17 cellular contexts compared by ENCODE assay signal in genomic region chr6:99736302-99736701, GRCh38.
DNase-seq lines count a peak whose midpoint lies in the region; ATAC-seq, FAIRE-seq and TF ChIP-seq lines count a peak whose summit lies in the region.
"Had no signal": no experiment of that assay in that cellular context is flagged by ENCODE, and none has a peak within 500 bp of the region (broad histone marks: within the 10 kb centered on the region; RNA-seq: fewer than 3 reads in every experiment).

No MANE protein-coding gene starts in this region.

- no peak overlapping the region for H3K4me3 Mint-ChIP-seq in Calu3 (ENCODE audit: low read depth, unreplicated experiment)
- H3K4me3 Mint-ChIP-seq: activated CD4-positive, alpha-beta T cell treated with anti-CD3 and anti-CD28 coated beads for 36 hours; T-helper 17 cell had no signal

- H3K9me3 ChIP-seq in right cardiac atrium (ENCODE audit: control insufficient read depth, low read length), result no peaks in the 10 kb centered on the region
- H3K9me3 ChIP-seq: MG63, right atrium auricular region had no signal

- TF ChIP-seq CTCF in Calu3 (IDR thresholded peaks at IDR 0.05; ENCODE audit: unreplicated experiment) (no peak), GM12865 (IDR thresholded peaks at IDR 0.05; ENCODE audit: insufficient read depth, low read depth, low read length, missing control alignments) (no peak)

- no peak overlapping the region for H3K4me3 ChIP-seq in GM12865 (ENCODE audit: low read depth, low read length)
- no peak overlapping the region for H3K4me3 ChIP-seq in right cardiac atrium (ENCODE audit: low read length)
- no peak overlapping the region for H3K4me3 ChIP-seq in H7 (ENCODE audit: insufficient read depth, low read depth, low read length)
- H3K4me3 ChIP-seq: dorsolateral prefrontal cortex, hepatocyte, MG63, right atrium auricular region had no signal

- 51% methylated on average over 1 of the region's 1 CpG for WGBS in right cardiac atrium

- no peaks in the 10 kb centered on the region for H3K9me3 Mint-ChIP-seq in Calu3 (ENCODE audit: low read depth, unreplicated experiment)

- FAIRE-seq in frontal cortex (lab: Jason Lieb, UNC), result no peak

- CTCF ChIA-PET in Calu3 (lab: Charles Lee), result no interaction called here

- no peaks in the 10 kb centered on the region for H3K4me1 ChIP-seq in right cardiac atrium (ENCODE audit: control insufficient read depth, insufficient read depth, low read length)
- H3K4me1 ChIP-seq: right atrium auricular region had no signal

- no peaks in the 10 kb centered on the region for H3K4me1 Mint-ChIP-seq in Calu3 (ENCODE audit: low read depth, unreplicated experiment)
- H3K4me1 Mint-ChIP-seq: activated CD4-positive, alpha-beta T cell treated with anti-CD3 and anti-CD28 coated beads for 36 hours had no signal

- no peak for ATAC-seq in right cardiac atrium
- ATAC-seq: activated CD4-positive, alpha-beta T cell treated with anti-CD3 and anti-CD28 coated beads for 36 hours; T-helper 17 cell had no signal

- DNase-seq in Calu3 (peak; percentile 26), GM12865 (ENCODE audit: low read depth) (peak; percentile 30), NCI-H1436 treated with DMSO at 0.1 percent for 48 hours (lab: John Stamatoyannopoulos, UW) (peak; percentile 34), SW480 (ENCODE audit: low spot score) (peak; percentile 4), right cardiac atrium (no peak), frontal cortex (ENCODE audit: low spot score in 2 of 2) (no peak), H7 (no peak), head of caudate nucleus (no peak)
- DNase-seq: activated CD4-positive, alpha-beta T cell treated with anti-CD3 and anti-CD28 coated beads for 36 hours; activated naive CD4-positive, alpha-beta T cell treated with anti-CD3 and anti-CD28 coated beads, Interleukin-2, amount 50 U/mL, for 16 hours; MG63; stimulated activated CD4-positive, alpha-beta T cell treated with anti-CD3 and anti-CD28 coated beads, Interleukin-1b, Interleukin-23, amount 100 ng/mL, for 48 hours; substantia nigra; T-helper 17 cell had no signal

- BruUV-seq in Calu3 (replicated peaks; lab: Mats Ljungman, UMichigan), result no TSS peak

- H3K27me3 Mint-ChIP-seq in Calu3 (ENCODE audit: unreplicated experiment), result peaks cover 61% of the 10 kb centered on the region

- H3K27ac ChIP-seq in right cardiac atrium (ENCODE audit: low read length), result no peak overlapping the region
- H3K27ac ChIP-seq: dorsolateral prefrontal cortex, hepatocyte, right atrium auricular region had no signal

- no peak overlapping the region for H3K27ac Mint-ChIP-seq in Calu3 (ENCODE audit: unreplicated experiment)
- H3K27ac Mint-ChIP-seq: activated CD4-positive, alpha-beta T cell treated with anti-CD3 and anti-CD28 coated beads for 36 hours; T-helper 17 cell had no signal

- no peaks in the 10 kb centered on the region for H3K36me3 ChIP-seq in H7 (replicated peaks; ENCODE audit: control insufficient read depth, insufficient read depth, low read length)
- H3K36me3 ChIP-seq: MG63, right atrium auricular region had no signal

- no peaks in the 10 kb centered on the region for H3K36me3 Mint-ChIP-seq in Calu3 (ENCODE audit: insufficient read depth, unreplicated experiment)

- intact Hi-C loops in Calu3 (cut with micrococcal nuclease; ENCODE audit: unreplicated experiment), result loop anchor here (2.0 kb wide), 1 partner anchor 148 kb away; no protein-coding TSS in a partner anchor
- intact Hi-C loops in right cardiac atrium (cut with DNase I), result no loop called here
- intact Hi-C loops in head of caudate nucleus (cut with DNase I), result no loop called here

- H3K27me3 ChIP-seq in right cardiac atrium (ENCODE audit: control insufficient read depth, insufficient read depth) (peaks cover 2% of the 10 kb centered on the region), H7 (ENCODE audit: control insufficient read depth, insufficient read depth, low read length) (no peaks in the 10 kb centered on the region; the same call in 1 of the 2 replicates)
- H3K27me3 ChIP-seq: right atrium auricular region had no signal

Comparison
In these comparisons a context has a peak if more than half of its experiments do, and no peak if none do; other contexts are left out.
1. DNase-seq: peak in Calu3 (single experiment), GM12865 (single experiment), NCI-H1436 treated with DMSO at 0.1 percent for 48 hours (single experiment) and SW480 (single experiment); none in right cardiac atrium (0 of 3), frontal cortex (0 of 2), H7 (single experiment) and head of caudate nucleus (0 of 42).